In the genomic region with DNA sequence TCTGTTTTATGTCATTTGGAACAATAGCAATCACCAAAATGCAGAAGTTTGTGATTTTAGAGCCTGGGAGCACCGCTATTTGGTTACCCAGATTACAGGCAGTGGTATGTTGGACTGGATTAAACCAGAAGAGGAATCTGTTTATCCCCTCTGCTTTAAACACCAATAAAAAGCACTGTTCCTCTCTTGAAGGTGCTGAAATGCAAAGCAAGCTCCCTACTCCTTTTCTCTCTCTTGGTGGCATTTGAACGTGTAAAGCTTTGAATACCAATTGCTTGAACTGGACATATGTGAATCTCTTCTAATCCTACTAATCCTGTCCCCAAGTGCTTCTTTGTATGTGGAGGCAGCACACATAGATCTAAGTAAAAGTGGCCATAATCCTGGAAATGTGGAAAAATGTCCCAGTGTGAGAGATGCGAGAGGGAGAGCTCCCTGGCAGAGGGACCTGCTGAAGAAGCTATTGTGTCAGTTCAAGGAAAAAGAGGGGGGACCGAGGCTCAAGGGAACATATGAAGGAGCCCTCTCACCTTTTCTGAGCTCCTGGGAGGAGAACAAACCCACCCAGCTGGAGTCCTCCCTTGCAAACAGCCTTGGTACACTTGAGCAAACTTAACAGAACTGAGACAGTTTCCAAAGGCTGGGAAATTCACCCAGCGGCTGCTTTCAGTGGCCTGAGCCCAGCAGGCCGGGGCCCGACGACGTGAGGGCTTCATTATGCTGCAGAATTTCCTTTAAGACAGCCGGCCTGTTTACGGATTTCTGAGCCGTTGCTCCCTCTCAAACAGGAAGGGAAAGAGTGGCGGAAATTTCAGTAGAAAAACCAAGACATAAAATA, we compare ENCODE assay signal across 1 cellular context.
A peak's percentile ranks its signal among the peaks of the same experiment; 100 is the strongest.
TF ChIP-seq lines count a peak whose summit lies in the region.

No MANE protein-coding gene starts in this region.

TF ChIP-seq in H1, 55 proteins besides CTCF, POLR2A, EP300 and RAD21:
- no peak for TF ChIP-seq POLR2AphosphoS5 (IDR thresholded peaks at IDR 0.05; ENCODE audit: low read depth, low read length)
- TF ChIP-seq, protein P1, sequence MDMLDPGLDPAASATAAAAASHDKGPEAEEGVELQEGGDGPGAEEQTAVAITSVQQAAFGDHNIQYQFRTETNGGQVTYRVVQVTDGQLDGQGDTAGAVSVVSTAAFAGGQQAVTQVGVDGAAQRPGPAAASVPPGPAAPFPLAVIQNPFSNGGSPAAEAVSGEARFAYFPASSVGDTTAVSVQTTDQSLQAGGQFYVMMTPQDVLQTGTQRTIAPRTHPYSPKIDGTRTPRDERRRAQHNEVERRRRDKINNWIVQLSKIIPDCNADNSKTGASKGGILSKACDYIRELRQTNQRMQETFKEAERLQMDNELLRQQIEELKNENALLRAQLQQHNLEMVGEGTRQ (IDR thresholded peaks at IDR 0.05; ENCODE audit: low read length) = no peak
- TF ChIP-seq CBX5 (IDR thresholded peaks at IDR 0.05; ENCODE audit: low read depth, low read length) = no peak
- TF ChIP-seq, protein P2, sequence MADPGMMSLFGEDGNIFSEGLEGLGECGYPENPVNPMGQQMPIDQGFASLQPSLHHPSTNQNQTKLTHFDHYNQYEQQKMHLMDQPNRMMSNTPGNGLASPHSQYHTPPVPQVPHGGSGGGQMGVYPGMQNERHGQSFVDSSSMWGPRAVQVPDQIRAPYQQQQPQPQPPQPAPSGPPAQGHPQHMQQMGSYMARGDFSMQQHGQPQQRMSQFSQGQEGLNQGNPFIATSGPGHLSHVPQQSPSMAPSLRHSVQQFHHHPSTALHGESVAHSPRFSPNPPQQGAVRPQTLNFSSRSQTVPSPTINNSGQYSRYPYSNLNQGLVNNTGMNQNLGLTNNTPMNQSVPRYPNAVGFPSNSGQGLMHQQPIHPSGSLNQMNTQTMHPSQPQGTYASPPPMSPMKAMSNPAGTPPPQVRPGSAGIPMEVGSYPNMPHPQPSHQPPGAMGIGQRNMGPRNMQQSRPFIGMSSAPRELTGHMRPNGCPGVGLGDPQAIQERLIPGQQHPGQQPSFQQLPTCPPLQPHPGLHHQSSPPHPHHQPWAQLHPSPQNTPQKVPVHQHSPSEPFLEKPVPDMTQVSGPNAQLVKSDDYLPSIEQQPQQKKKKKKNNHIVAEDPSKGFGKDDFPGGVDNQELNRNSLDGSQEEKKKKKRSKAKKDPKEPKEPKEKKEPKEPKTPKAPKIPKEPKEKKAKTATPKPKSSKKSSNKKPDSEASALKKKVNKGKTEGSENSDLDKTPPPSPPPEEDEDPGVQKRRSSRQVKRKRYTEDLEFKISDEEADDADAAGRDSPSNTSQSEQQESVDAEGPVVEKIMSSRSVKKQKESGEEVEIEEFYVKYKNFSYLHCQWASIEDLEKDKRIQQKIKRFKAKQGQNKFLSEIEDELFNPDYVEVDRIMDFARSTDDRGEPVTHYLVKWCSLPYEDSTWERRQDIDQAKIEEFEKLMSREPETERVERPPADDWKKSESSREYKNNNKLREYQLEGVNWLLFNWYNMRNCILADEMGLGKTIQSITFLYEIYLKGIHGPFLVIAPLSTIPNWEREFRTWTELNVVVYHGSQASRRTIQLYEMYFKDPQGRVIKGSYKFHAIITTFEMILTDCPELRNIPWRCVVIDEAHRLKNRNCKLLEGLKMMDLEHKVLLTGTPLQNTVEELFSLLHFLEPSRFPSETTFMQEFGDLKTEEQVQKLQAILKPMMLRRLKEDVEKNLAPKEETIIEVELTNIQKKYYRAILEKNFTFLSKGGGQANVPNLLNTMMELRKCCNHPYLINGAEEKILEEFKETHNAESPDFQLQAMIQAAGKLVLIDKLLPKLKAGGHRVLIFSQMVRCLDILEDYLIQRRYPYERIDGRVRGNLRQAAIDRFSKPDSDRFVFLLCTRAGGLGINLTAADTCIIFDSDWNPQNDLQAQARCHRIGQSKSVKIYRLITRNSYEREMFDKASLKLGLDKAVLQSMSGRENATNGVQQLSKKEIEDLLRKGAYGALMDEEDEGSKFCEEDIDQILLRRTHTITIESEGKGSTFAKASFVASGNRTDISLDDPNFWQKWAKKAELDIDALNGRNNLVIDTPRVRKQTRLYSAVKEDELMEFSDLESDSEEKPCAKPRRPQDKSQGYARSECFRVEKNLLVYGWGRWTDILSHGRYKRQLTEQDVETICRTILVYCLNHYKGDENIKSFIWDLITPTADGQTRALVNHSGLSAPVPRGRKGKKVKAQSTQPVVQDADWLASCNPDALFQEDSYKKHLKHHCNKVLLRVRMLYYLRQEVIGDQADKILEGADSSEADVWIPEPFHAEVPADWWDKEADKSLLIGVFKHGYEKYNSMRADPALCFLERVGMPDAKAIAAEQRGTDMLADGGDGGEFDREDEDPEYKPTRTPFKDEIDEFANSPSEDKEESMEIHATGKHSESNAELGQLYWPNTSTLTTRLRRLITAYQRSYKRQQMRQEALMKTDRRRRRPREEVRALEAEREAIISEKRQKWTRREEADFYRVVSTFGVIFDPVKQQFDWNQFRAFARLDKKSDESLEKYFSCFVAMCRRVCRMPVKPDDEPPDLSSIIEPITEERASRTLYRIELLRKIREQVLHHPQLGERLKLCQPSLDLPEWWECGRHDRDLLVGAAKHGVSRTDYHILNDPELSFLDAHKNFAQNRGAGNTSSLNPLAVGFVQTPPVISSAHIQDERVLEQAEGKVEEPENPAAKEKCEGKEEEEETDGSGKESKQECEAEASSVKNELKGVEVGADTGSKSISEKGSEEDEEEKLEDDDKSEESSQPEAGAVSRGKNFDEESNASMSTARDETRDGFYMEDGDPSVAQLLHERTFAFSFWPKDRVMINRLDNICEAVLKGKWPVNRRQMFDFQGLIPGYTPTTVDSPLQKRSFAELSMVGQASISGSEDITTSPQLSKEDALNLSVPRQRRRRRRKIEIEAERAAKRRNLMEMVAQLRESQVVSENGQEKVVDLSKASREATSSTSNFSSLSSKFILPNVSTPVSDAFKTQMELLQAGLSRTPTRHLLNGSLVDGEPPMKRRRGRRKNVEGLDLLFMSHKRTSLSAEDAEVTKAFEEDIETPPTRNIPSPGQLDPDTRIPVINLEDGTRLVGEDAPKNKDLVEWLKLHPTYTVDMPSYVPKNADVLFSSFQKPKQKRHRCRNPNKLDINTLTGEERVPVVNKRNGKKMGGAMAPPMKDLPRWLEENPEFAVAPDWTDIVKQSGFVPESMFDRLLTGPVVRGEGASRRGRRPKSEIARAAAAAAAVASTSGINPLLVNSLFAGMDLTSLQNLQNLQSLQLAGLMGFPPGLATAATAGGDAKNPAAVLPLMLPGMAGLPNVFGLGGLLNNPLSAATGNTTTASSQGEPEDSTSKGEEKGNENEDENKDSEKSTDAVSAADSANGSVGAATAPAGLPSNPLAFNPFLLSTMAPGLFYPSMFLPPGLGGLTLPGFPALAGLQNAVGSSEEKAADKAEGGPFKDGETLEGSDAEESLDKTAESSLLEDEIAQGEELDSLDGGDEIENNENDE (IDR thresholded peaks at IDR 0.05; ENCODE audit: insufficient replicate concordance, low read length) = no peak
- no peak for TF ChIP-seq MAFK (IDR thresholded peaks at IDR 0.05; ENCODE audit: low read depth, low read length)
- TF ChIP-seq POU5F1 (IDR thresholded peaks at IDR 0.05; ENCODE audit: low read depth, low read length) = no peak
- TF ChIP-seq SIN3A (conservative IDR thresholded peaks at IDR 0.05 in 1 of 2, IDR thresholded peaks at IDR 0.05 in 1 of 2; ENCODE audit: low read depth in 1 of 2, low read length in 2 of 2) = 0 out of 4 replicates have a peak, but pooled peaks of 1 of the 2 experiments have one; percentile 31
- peak; percentile 32 for TF ChIP-seq ASH2L (IDR thresholded peaks at IDR 0.05; ENCODE audit: low read length)
